Comparison of ENCODE assay signal across 24 cellular contexts in the genomic region with DNA sequence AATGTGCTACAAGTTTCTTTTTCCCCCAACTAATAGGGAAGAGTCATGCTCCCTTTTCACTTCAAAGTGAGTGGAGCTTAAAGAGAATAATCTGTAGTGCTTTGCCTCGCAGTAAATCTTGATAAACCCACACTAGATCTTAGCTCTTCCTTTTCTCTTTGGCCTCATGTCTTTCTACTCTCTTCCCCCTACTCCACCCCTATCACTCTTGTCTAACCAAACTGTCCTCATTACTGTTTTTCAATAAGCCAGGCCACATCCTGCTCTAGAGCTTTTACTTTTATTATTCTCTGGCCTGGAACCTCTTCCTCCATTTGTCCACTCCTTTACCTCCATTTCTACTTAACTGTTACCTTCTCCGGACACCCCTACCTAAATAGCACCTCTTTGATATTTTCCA.
DNase-seq lines count a peak whose midpoint lies in the region; ATAC-seq and TF ChIP-seq lines count a peak whose summit lies in the region.
"Had no signal": no experiment of that assay in that cellular context is flagged by ENCODE, and none has a peak within 500 bp of the region (broad histone marks: within the 10 kb centered on the region; RNA-seq: fewer than 3 reads in every experiment).

No MANE protein-coding gene starts in this region.

- no peak for TF ChIP-seq CTCF in thyroid gland (IDR thresholded peaks at IDR 0.05)

- WGBS in thyroid gland, 2 donors: 79 to 84% methylated on average over 2 of the region's 2 CpGs

- peaks cover 78% of the 10 kb centered on the region for H3K4me1 Mint-ChIP-seq in activated naive CD4-positive, alpha-beta T cell treated with anti-CD3 and anti-CD28 coated beads for 36 hours (ENCODE audit: low read depth)
- H3K4me1 Mint-ChIP-seq in T-helper 17 cell: peaks cover 33% of the 10 kb centered on the region
- H3K4me1 Mint-ChIP-seq in activated naive CD8-positive, alpha-beta T cell treated with anti-CD3 and anti-CD28 coated beads, Interleukin-2, amount 50 U/mL, for 24 hours: peaks cover 80% of the 10 kb centered on the region
- peaks cover 72% of the 10 kb centered on the region for H3K4me1 Mint-ChIP-seq in stimulated activated effector memory CD8-positive, alpha-beta T cell treated with anti-CD3 and anti-CD28 coated beads, Interleukin-12 subunit alpha, Interleukin-12 subunit beta, amount 100 ng/mL, for 72 hours

- ATAC-seq in T-helper 17 cell: no peak
- no peak for ATAC-seq in activated naive CD8-positive, alpha-beta T cell treated with anti-CD3 and anti-CD28 coated beads, Interleukin-2, amount 50 U/mL, for 24 hours
- ATAC-seq in stimulated activated effector memory CD8-positive, alpha-beta T cell treated with anti-CD3 and anti-CD28 coated beads, Interleukin-12 subunit alpha, Interleukin-12 subunit beta, amount 100 ng/mL, for 72 hours: peak; percentile 33
- no peak for ATAC-seq in GM19328 (IDR thresholded peaks at IDR 0.05; ENCODE audit: unreplicated experiment)
- ATAC-seq in HG03460 (IDR thresholded peaks at IDR 0.05; ENCODE audit: unreplicated experiment): no peak

- H3K27ac Mint-ChIP-seq in activated naive CD4-positive, alpha-beta T cell treated with anti-CD3 and anti-CD28 coated beads for 36 hours: peak overlapping the region; percentile 97
- H3K27ac Mint-ChIP-seq in T-helper 17 cell: peak overlapping the region; percentile 63
- H3K27ac Mint-ChIP-seq in activated naive CD8-positive, alpha-beta T cell treated with anti-CD3 and anti-CD28 coated beads, Interleukin-2, amount 50 U/mL, for 24 hours: peak overlapping the region; percentile 84
- peak overlapping the region; percentile 96 for H3K27ac Mint-ChIP-seq in stimulated activated effector memory CD8-positive, alpha-beta T cell treated with anti-CD3 and anti-CD28 coated beads, Interleukin-12 subunit alpha, Interleukin-12 subunit beta, amount 100 ng/mL, for 72 hours

- peaks cover 30% of the 10 kb centered on the region for H3K36me3 Mint-ChIP-seq in activated naive CD4-positive, alpha-beta T cell treated with anti-CD3 and anti-CD28 coated beads for 36 hours (ENCODE audit: low read depth)
- H3K36me3 Mint-ChIP-seq in T-helper 17 cell (ENCODE audit: low read depth): no peaks in the 10 kb centered on the region
- H3K36me3 Mint-ChIP-seq in activated naive CD8-positive, alpha-beta T cell treated with anti-CD3 and anti-CD28 coated beads, Interleukin-2, amount 50 U/mL, for 24 hours (ENCODE audit: low read depth): peaks cover 17% of the 10 kb centered on the region
- H3K36me3 Mint-ChIP-seq in stimulated activated effector memory CD8-positive, alpha-beta T cell treated with anti-CD3 and anti-CD28 coated beads, Interleukin-12 subunit alpha, Interleukin-12 subunit beta, amount 100 ng/mL, for 72 hours: peaks cover 31% of the 10 kb centered on the region

- no peak for TF ChIP-seq POLR2A in thyroid gland (IDR thresholded peaks at IDR 0.05)

- no peaks in the 10 kb centered on the region for H3K36me3 ChIP-seq in thyroid gland
- H3K36me3 ChIP-seq: BLaER1, cardiac muscle cell, esophagus squamous epithelium had no signal

- H3K27me3 Mint-ChIP-seq in activated naive CD4-positive, alpha-beta T cell treated with anti-CD3 and anti-CD28 coated beads for 36 hours (ENCODE audit: low read depth): no peaks in the 10 kb centered on the region
- H3K27me3 Mint-ChIP-seq in T-helper 17 cell: no peaks in the 10 kb centered on the region
- no peaks in the 10 kb centered on the region for H3K27me3 Mint-ChIP-seq in activated naive CD8-positive, alpha-beta T cell treated with anti-CD3 and anti-CD28 coated beads, Interleukin-2, amount 50 U/mL, for 24 hours

- no peak for DNase-seq in activated naive CD4-positive, alpha-beta T cell treated with anti-CD3 and anti-CD28 coated beads for 36 hours
- DNase-seq in activated naive CD4-positive, alpha-beta T cell (lab: John Stamatoyannopoulos, UW): no peak
- no peak for DNase-seq in T-helper 17 cell
- no peak for DNase-seq in activated naive CD8-positive, alpha-beta T cell treated with anti-CD3 and anti-CD28 coated beads, Interleukin-2, amount 50 U/mL, for 24 hours
- DNase-seq in stimulated activated effector memory CD8-positive, alpha-beta T cell treated with anti-CD3 and anti-CD28 coated beads, Interleukin-12 subunit alpha, Interleukin-12 subunit beta, amount 100 ng/mL, for 72 hours (ENCODE audit: low spot score in 2 of 2): peak in 1 of 2 donors; percentile 49
- DNase-seq in thyroid gland: no peak
- DNase-seq: amygdala; EL; esophagus squamous epithelium; mesendoderm; NCI-H1092; NCI-H2029; NCI-H2227 treated with DMSO at 0.1 percent for 48 hours; NCI-H748 treated with DMSO at 0.1 percent for 48 hours; retina; RPMI8226; stimulated activated CD4-positive, alpha-beta T cell treated with anti-CD3 and anti-CD28 coated beads, Interleukin-2, amount 100 ng/mL, for 24 hours had no signal

- no peak overlapping the region for H3K27ac ChIP-seq in thyroid gland
- H3K27ac ChIP-seq: BLaER1, cardiac muscle cell, esophagus squamous epithelium, hepatocyte, VCaP had no signal

- no peaks in the 10 kb centered on the region for H3K4me1 ChIP-seq in thyroid gland
- H3K4me1 ChIP-seq: esophagus squamous epithelium had no signal

- H3K4me3 ChIP-seq in thyroid gland (replicated peaks in 1 of 3): no peak overlapping the region
- H3K4me3 ChIP-seq: BLaER1, cardiac muscle cell, esophagus squamous epithelium, hepatocyte, smooth muscle cell had no signal

- H3K9me3 ChIP-seq in T-helper 17 cell (ENCODE audit: control insufficient read depth, low read length, poor library complexity, severe bottlenecking) (no peaks in the 10 kb centered on the region), thyroid gland (no peaks in the 10 kb centered on the region)
- H3K9me3 ChIP-seq: BLaER1, esophagus squamous epithelium had no signal

- intact Hi-C loops in activated naive CD4-positive, alpha-beta T cell treated with anti-CD3 and anti-CD28 coated beads for 36 hours (cut with micrococcal nuclease): loop anchor here (1.0 kb wide), 1 partner anchor 8 kb away; no protein-coding TSS in a partner anchor
- intact Hi-C loops in thyroid gland (cut with DNase I): no loop called here

- peaks cover 8% of the 10 kb centered on the region for H3K9me3 Mint-ChIP-seq in activated naive CD4-positive, alpha-beta T cell treated with anti-CD3 and anti-CD28 coated beads for 36 hours
- peaks cover 11% of the 10 kb centered on the region for H3K9me3 Mint-ChIP-seq in activated naive CD8-positive, alpha-beta T cell treated with anti-CD3 and anti-CD28 coated beads, Interleukin-2, amount 50 U/mL, for 24 hours
- peaks cover 7% of the 10 kb centered on the region for H3K9me3 Mint-ChIP-seq in stimulated activated effector memory CD8-positive, alpha-beta T cell treated with anti-CD3 and anti-CD28 coated beads, Interleukin-12 subunit alpha, Interleukin-12 subunit beta, amount 100 ng/mL, for 72 hours

- H3K27me3 ChIP-seq in thyroid gland: no peaks in the 10 kb centered on the region
- H3K27me3 ChIP-seq: BLaER1, cardiac muscle cell, esophagus squamous epithelium, hepatocyte had no signal

- CTCF ChIA-PET in activated naive CD4-positive, alpha-beta T cell treated with anti-CD3 and anti-CD28 coated beads for 36 hours (lab: Charles Lee): interaction anchor here (0.5 to 4.2 kb wide), 14 partner anchors 9 to 160 kb away, joined by 3 to 26 read pairs (median 4); no protein-coding TSS in a partner anchor

- H3K4me3 Mint-ChIP-seq in activated naive CD4-positive, alpha-beta T cell treated with anti-CD3 and anti-CD28 coated beads for 36 hours: peak overlapping the region; percentile 3
- no peak overlapping the region for H3K4me3 Mint-ChIP-seq in T-helper 17 cell
- peak overlapping the region; percentile 24 for H3K4me3 Mint-ChIP-seq in activated naive CD8-positive, alpha-beta T cell treated with anti-CD3 and anti-CD28 coated beads, Interleukin-2, amount 50 U/mL, for 24 hours
- peak overlapping the region; percentile 41 for H3K4me3 Mint-ChIP-seq in stimulated activated effector memory CD8-positive, alpha-beta T cell treated with anti-CD3 and anti-CD28 coated beads, Interleukin-12 subunit alpha, Interleukin-12 subunit beta, amount 100 ng/mL, for 72 hours
